Comparison of ENCODE assay signal across 8 cellular contexts in genomic region chr9:38087934-38088925, GRCh38. TPM values are rescaled to one million over a fixed set of nuclear protein-coding genes. Genes with fewer than 3 reads are reported as not detected.
DNase-seq lines count a peak whose midpoint lies in the region; ATAC-seq and TF ChIP-seq lines count a peak whose summit lies in the region.

No MANE protein-coding gene starts in this region.

- H3K27me3 ChIP-seq in Loucy (ENCODE audit: insufficient read depth, low read length, poor library complexity, severe bottlenecking) (no peaks in the 10 kb centered on the region), colonic mucosa (no peaks in the 10 kb centered on the region)

- intact Hi-C loops in colonic mucosa (cut with DNase I): loop anchor here (5.0 kb wide), 1 partner anchor 176 kb away; no protein-coding TSS in a partner anchor

- peak; percentile 98 for TF ChIP-seq CTCF in Loucy (conservative IDR thresholded peaks at IDR 0.05; ENCODE audit: low read length)
- TF ChIP-seq CTCF in colonic mucosa (IDR thresholded peaks at IDR 0.05): peak; percentile 98

- no peak for ATAC-seq in HG03460 (IDR thresholded peaks at IDR 0.05; ENCODE audit: unreplicated experiment)

- H3K4me3 ChIP-seq in Loucy (ENCODE audit: low read length, poor library complexity, severe bottlenecking) (no peak overlapping the region), colonic mucosa (no peak overlapping the region)

- H3K4me2 ChIP-seq in Loucy (ENCODE audit: low read depth, low read length, poor library complexity, severe bottlenecking): no peak overlapping the region

- H3K36me3 ChIP-seq in Loucy (ENCODE audit: insufficient read depth, low read length): no peaks in the 10 kb centered on the region
- H3K36me3 ChIP-seq in colonic mucosa: no peaks in the 10 kb centered on the region

- H3K4me1 ChIP-seq in Loucy (ENCODE audit: insufficient read depth, low read length, poor library complexity, severe bottlenecking) (no peaks in the 10 kb centered on the region), colonic mucosa (no peaks in the 10 kb centered on the region)

- H3K9me3 ChIP-seq in Loucy (ENCODE audit: insufficient read depth, low read depth, low read length): no peaks in the 10 kb centered on the region
- H3K9me3 ChIP-seq in colonic mucosa: no peaks in the 10 kb centered on the region

- no peak overlapping the region for H3K27ac ChIP-seq in colonic mucosa

- DNase-seq in CD1c-positive myeloid dendritic cell (ENCODE audit: extremely low spot score): peak; percentile 74
- DNase-seq in GM19240 (ENCODE audit: insufficient read length, low spot score): peak; percentile 71
- DNase-seq in activated CD4-positive, alpha-beta T cell treated with anti-CD3 and anti-CD28 coated beads for 4 hours: peak; percentile 53 to 77
- DNase-seq in colonic mucosa: peak; percentile 84
- DNase-seq in medulla oblongata (ENCODE audit: extremely low spot score): peak; percentile 71
- DNase-seq in stimulated activated CD8-positive, alpha-beta memory T cell treated with anti-CD3 and anti-CD28 coated beads, Interleukin-2, amount 100 ng/mL, for 48 hours (ENCODE audit: low read depth in 2 of 2): peak; percentile 51 to 63

- H3K79me2 ChIP-seq in Loucy (ENCODE audit: insufficient read depth, low read length): no peaks in the 10 kb centered on the region

- H3K9me2 ChIP-seq in Loucy (replicated peaks; ENCODE audit: low read depth, low read length): no peaks in the 10 kb centered on the region

- no peaks in the 10 kb centered on the region for H3F3A ChIP-seq in Loucy (ENCODE audit: low read depth)

- H4K20me1 ChIP-seq in Loucy (ENCODE audit: insufficient read depth, low read length, poor library complexity, severe bottlenecking): no peaks in the 10 kb centered on the region

- H3K9ac ChIP-seq in Loucy (ENCODE audit: low read depth, low read length, poor library complexity, severe bottlenecking) (no peak overlapping the region), colonic mucosa (ENCODE audit: low read depth in 2 of 2, low read length in 2 of 2) (no peak overlapping the region)

- no peak overlapping the region; the same call in 1 of the 2 replicates for H2AFZ ChIP-seq in Loucy (ENCODE audit: low read length)

RNA-seq across cellular contexts. Expression of gene SHB, which starts 19.2 kb away (rescaled TPM):
- 10 to 100 TPM; 17.4 to 24.0 TPM for total RNA-seq in colonic mucosa
